Comparison of ENCODE assay signal across 8 cellular contexts in the genomic region with DNA sequence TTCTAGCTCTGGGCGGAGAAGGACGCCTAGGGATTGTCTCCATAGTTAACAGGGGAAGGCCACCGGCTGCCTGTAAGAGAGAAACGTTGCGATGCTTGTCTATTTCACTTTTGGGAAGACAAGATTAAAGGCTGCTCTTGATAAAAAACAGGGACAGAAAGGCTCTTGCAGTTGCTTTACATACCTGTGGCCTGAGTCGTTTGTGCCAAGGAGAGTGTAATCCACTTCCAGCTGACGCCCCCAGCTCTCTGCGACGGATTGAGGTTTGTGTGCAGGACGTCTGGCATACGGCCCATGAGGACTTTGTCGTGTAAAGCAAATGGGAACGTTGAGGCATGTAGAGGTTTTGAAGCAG.
A peak's percentile ranks its signal among the peaks of the same experiment; 100 is the strongest.
DNase-seq lines count a peak whose midpoint lies in the region; ATAC-seq lines count a peak whose summit lies in the region.

No MANE protein-coding gene starts in this region.

- H3K27ac Mint-ChIP-seq in effector memory CD8-positive, alpha-beta T cell = peak overlapping the region; percentile 90 to 95

- no peaks in the 10 kb centered on the region for H3K9me3 ChIP-seq in mucosa of stomach (ENCODE audit: control insufficient read depth, low read length)

- H3K27me3 Mint-ChIP-seq in effector memory CD8-positive, alpha-beta T cell = no peaks in the 10 kb centered on the region

- H3K4me1 Mint-ChIP-seq in effector memory CD8-positive, alpha-beta T cell (ENCODE audit: low read depth in 2 of 2) = peaks cover 39 to 48% of the 10 kb centered on the region in 2 donors

- peaks cover 44% of the 10 kb centered on the region for H3K4me1 ChIP-seq in mucosa of stomach (ENCODE audit: control insufficient read depth, insufficient read depth, low read length)

- H3K9ac ChIP-seq in mucosa of stomach (ENCODE audit: low read length) = peak overlapping the region; percentile 99

- DNase-seq in EL (peak; percentile 60), RPMI8226 (peak; percentile 69), NCI-H1105 treated with DMSO at 0.1 percent for 48 hours (lab: John Stamatoyannopoulos, UW) (no peak), midbrain (lab: John Stamatoyannopoulos, UW) (no peak), cortex of kidney (lab: John Stamatoyannopoulos, UW) (no peak)
- no peak for DNase-seq in effector memory CD8-positive, alpha-beta T cell
- no peak for DNase-seq in effector CD8-positive, alpha-beta T cell (lab: John Stamatoyannopoulos, UW)

- H3K36me3 ChIP-seq in mucosa of stomach (ENCODE audit: control insufficient read depth, insufficient read depth, low read length) = no peaks in the 10 kb centered on the region

- H3K27me3 ChIP-seq in mucosa of stomach (ENCODE audit: control insufficient read depth, insufficient read depth, low read length) = no peaks in the 10 kb centered on the region

- H3K4me3 ChIP-seq in mucosa of stomach (ENCODE audit: low read length) = peak overlapping the region; percentile 53

- H3K9me3 Mint-ChIP-seq in effector memory CD8-positive, alpha-beta T cell = no peaks in the 10 kb centered on the region

- ATAC-seq in effector memory CD8-positive, alpha-beta T cell (replicated peaks) = no peak

- peak overlapping the region; percentile 90 to 95 for H3K4me3 Mint-ChIP-seq in effector memory CD8-positive, alpha-beta T cell

- H3K36me3 Mint-ChIP-seq in effector memory CD8-positive, alpha-beta T cell (ENCODE audit: insufficient read depth) = peaks cover 77% of the 10 kb centered on the region

Comparison
In these comparisons a context has a peak if more than half of its experiments do, and no peak if none do; other contexts are left out.
1. DNase-seq: peak in EL (single experiment) and RPMI8226 (single experiment); none in effector memory CD8-positive, alpha-beta T cell (0 of 3), NCI-H1105 treated with DMSO at 0.1 percent for 48 hours (single experiment), midbrain (single experiment), cortex of kidney (single experiment) and effector CD8-positive, alpha-beta T cell (single experiment).